Comparison of ENCODE assay signal across 8 cellular contexts in the genomic region with DNA sequence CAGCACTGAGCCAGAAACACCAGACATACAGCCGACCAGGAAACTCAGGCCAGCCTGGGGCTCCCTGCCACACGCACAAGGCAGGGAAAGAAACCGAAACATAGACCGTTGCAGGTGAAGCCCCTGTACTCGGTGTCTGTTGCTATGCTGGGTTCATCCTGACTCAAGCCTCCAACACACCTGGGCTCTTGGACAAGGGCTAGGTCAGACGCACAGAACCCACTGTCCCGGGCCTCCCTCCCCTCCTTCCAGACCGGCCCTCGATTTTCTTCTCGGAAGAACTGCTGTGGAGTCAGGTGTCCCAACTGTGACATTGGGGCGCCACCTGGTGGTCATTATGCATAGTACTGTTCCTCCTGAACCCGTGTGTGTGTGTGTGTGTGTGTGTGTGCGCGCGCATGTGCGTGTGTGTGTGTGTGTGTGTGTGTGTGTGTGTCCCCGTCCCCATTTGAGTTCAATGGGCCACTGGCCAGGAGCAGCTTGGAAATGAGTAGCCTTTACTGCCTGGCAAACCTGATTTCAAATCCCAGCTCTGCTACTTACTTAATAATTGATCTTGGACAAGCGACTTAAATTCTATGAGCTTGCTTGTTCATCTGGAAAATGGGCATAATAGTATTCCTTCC. TPM values are rescaled to one million over a fixed set of nuclear protein-coding genes. Genes with fewer than 3 reads are reported as not detected.
DNase-seq lines count a peak whose midpoint lies in the region; TF ChIP-seq lines count a peak whose summit lies in the region.

No MANE protein-coding gene starts in this region.

- no peak overlapping the region for H2BK5ac ChIP-seq in trophoblast cell (ENCODE audit: low read depth, low read length, poor library complexity)

- intact Hi-C loops in CD14-positive monocyte (cut with micrococcal nuclease) = loop anchor here (5.0 to 10.0 kb wide), 4 partner anchors 335 to 1038 kb away; a partner anchor contains a TSS

- no peak overlapping the region for H4K8ac ChIP-seq in trophoblast cell (ENCODE audit: low read depth, low read length)

- H3K9me3 Mint-ChIP-seq in CD14-positive monocyte = peaks cover 0 to 2% (median 0%) of the 10 kb centered on the region in 7 donors

- H3K36me3 Mint-ChIP-seq in CD14-positive monocyte = no peaks in the 10 kb centered on the region

- H3K4me1 Mint-ChIP-seq in CD14-positive monocyte = no peaks in the 10 kb centered on the region

- no peak for TF ChIP-seq POLR2A in tibial nerve (IDR thresholded peaks at IDR 0.05)

- no peak overlapping the region for H4K91ac ChIP-seq in trophoblast cell (ENCODE audit: low read depth, low read length)

- H3K23ac ChIP-seq in trophoblast cell (ENCODE audit: low read length) = no peak overlapping the region

- H3K27ac ChIP-seq in SJSA1 = no peak overlapping the region
- H3K27ac ChIP-seq in trophoblast cell (ENCODE audit: low read depth, low read length) = no peak overlapping the region
- no peak overlapping the region for H3K27ac ChIP-seq in tibial nerve

- H3K4me3 Mint-ChIP-seq in CD14-positive monocyte = no peak overlapping the region

- H3K27ac Mint-ChIP-seq in CD14-positive monocyte = no peak overlapping the region

- no CpG with 5 or more reads among the region's 18 CpGs for WGBS in trophoblast cell (ENCODE audit: extremely low coverage, insufficient coverage, insufficient read length)
- WGBS in tibial nerve, 2 donors = 22 to 38% methylated on average over 6 to 13 of the region's 18 CpGs

- no peak overlapping the region for H3K9ac ChIP-seq in trophoblast cell (ENCODE audit: low read length)

- peaks cover 3 to 33% (median 6%) of the 10 kb centered on the region in 3 donors for H3K27me3 Mint-ChIP-seq in CD14-positive monocyte (ENCODE audit: low read depth in 3 of 3)

- no peak overlapping the region for H3K4me2 ChIP-seq in trophoblast cell (ENCODE audit: low read length)

- H3K36me3 ChIP-seq in SJSA1 (no peaks in the 10 kb centered on the region), trophoblast cell (ENCODE audit: control insufficient read depth in 1 of 2, insufficient read depth in 2 of 2, low read length in 2 of 2) (no peaks in the 10 kb centered on the region), tibial nerve (no peaks in the 10 kb centered on the region)

- TF ChIP-seq CTCF in CD14-positive monocyte (IDR thresholded peaks at IDR 0.05) (peak; percentile 55), GM20000 (IDR thresholded peaks at IDR 0.05; ENCODE audit: extremely low read depth, missing control alignments) (peak; percentile 65), tibial nerve (IDR thresholded peaks at IDR 0.05) (peak; percentile 53 to 91 (median 71))

- no peak overlapping the region for H2AFZ ChIP-seq in trophoblast cell (ENCODE audit: insufficient read depth, low read length, poor library complexity)

- H3K4ac ChIP-seq in trophoblast cell (ENCODE audit: low read depth, low read length) = no peak overlapping the region

- no peak overlapping the region for H3K4me3 ChIP-seq in SJSA1
- H3K4me3 ChIP-seq in trophoblast cell (ENCODE audit: low read depth, low read length) = no peak overlapping the region
- H3K4me3 ChIP-seq in tibial nerve = no peak overlapping the region

- no peak overlapping the region for H3K18ac ChIP-seq in trophoblast cell (ENCODE audit: low read length)

- peaks cover 9% of the 10 kb centered on the region for H3K4me1 ChIP-seq in SJSA1 (replicated peaks)
- no peaks in the 10 kb centered on the region for H3K4me1 ChIP-seq in trophoblast cell (ENCODE audit: control insufficient read depth in 1 of 2, insufficient read depth in 2 of 2, low read length in 2 of 2)
- peaks cover 0 to 21% (median 0%) of the 10 kb centered on the region in 4 donors for H3K4me1 ChIP-seq in tibial nerve

- no peak overlapping the region for H2BK120ac ChIP-seq in trophoblast cell (ENCODE audit: insufficient read depth, low read length, poor library complexity)

- no peak for TF ChIP-seq EP300 in tibial nerve (IDR thresholded peaks at IDR 0.05)

- H3K27me3 ChIP-seq in SJSA1 (replicated peaks) (peaks cover 3% of the 10 kb centered on the region; the same call in 1 of the 2 replicates), trophoblast cell (ENCODE audit: insufficient read depth, low read length) (no peaks in the 10 kb centered on the region), tibial nerve (peaks cover 0 to 30% of the 10 kb centered on the region in 2 donors)

- DNase-seq in CD14-positive monocyte (ENCODE audit: low spot score) = peak; percentile 69
- peak; percentile 80 for DNase-seq in GM20000 (ENCODE audit: low spot score)
- peak; percentile 77 for DNase-seq in M059J (ENCODE audit: low read depth)
- peak; percentile 72 to 86 for DNase-seq in SJSA1 (ENCODE audit: low read depth in 1 of 2, low spot score in 2 of 2)
- DNase-seq in activated gamma-delta T cell treated with anti-CD3 and anti-CD28 coated beads, Interleukin-2, amount 50 U/mL, for 16 hours (ENCODE audit: low read depth) = peak; percentile 69
- peak; percentile 80 for DNase-seq in globus pallidus (ENCODE audit: low spot score)
- DNase-seq in trophoblast cell = peak; percentile 60 to 92
- peak; percentile 79 to 88 for DNase-seq in tibial nerve (ENCODE audit: low spot score in 2 of 2)

- no peak overlapping the region for H3K14ac ChIP-seq in trophoblast cell (ENCODE audit: low read length)

- no peak overlapping the region for H2BK12ac ChIP-seq in trophoblast cell (ENCODE audit: low read length)

- no peaks in the 10 kb centered on the region for H3K79me1 ChIP-seq in trophoblast cell (ENCODE audit: low read length)

- H4K12ac ChIP-seq in trophoblast cell (ENCODE audit: low read depth, low read length) = no peak overlapping the region

- no peak overlapping the region for H2AK5ac ChIP-seq in trophoblast cell (ENCODE audit: low read length)

- H3K9me3 ChIP-seq in SJSA1 (replicated peaks) (peaks cover 3% of the 10 kb centered on the region; the same call in 1 of the 2 replicates), trophoblast cell (ENCODE audit: insufficient read depth, low read depth, low read length) (no peaks in the 10 kb centered on the region), tibial nerve (no peaks in the 10 kb centered on the region)

- H3K79me2 ChIP-seq in trophoblast cell (ENCODE audit: control insufficient read depth, insufficient read depth, low read length, poor library complexity) = no peaks in the 10 kb centered on the region

RNA-seq across cellular contexts. Expression of a gene that starts 55.4 kb away (rescaled TPM):
- not detected for polyA plus RNA-seq in CD14-positive monocyte
- total RNA-seq in M059J (2014; rRNA removed; shearing (Covaris generic)) = 0.76 and 4.3 TPM in 2 replicates
- 8.8 and 20.0 TPM in 2 replicates for total RNA-seq in SJSA1 (2014; rRNA removed; shearing (Covaris generic))
- polyA plus RNA-seq in trophoblast cell (2013) = 2.7 and 3.4 TPM in 2 replicates
- total RNA-seq in tibial nerve = 10 to 100 TPM in 1 of 4 donors, 1 to 10 TPM in 3; 7.5 to 14.9 (median 8.7) TPM
